Comparison of ENCODE assay signal across 12 cellular contexts in the genomic region with DNA sequence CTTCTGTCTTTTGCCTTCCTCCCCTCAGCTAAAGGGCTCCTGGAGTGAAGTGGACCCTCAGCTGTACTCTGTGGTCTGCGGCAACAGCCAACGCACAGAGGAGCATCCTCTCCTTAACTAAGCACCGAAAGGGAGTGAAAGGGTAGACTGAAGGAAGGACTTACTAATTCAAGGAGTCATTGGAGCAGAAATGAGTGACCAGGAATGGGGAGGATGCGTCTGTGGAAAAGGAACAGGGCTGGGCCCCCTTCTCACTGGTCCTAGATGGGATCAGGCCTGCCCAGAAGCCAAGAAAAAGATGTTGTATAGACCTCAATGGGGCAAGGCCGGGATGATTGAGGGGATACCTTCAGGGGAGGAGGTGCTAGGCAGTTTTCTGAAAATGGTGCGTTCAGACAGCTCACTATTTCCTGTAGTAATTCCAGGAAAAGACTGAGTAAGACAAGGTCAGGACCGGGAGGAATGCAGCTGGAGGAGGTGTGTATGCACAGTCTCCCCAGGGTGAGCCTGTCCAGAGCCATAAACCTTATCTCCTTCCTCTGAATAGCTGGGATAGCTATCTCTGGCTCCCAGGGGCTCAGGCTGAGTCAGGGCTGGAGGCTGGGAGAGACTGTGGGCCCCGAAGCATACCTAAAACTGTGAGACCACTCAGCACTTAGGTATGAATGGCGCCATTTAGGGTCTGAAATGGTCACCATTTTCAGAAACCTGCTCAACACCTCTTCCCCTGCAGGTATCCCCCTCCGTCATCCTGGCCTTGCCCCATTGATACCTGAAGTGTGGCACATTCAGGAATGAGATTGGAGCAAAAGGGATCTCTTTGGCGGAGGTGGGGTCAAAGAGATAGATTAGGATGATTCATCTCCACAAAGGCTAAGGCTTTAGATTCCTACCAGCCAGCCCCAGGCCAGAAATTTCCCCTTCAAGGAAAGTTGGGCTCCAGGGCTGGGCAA. TPM values are rescaled to one million over a fixed set of nuclear protein-coding genes. Genes with fewer than 3 reads are reported as not detected.
A peak's percentile ranks its signal among the peaks of the same experiment; 100 is the strongest.
DNase-seq lines count a peak whose midpoint lies in the region; ATAC-seq, FAIRE-seq and TF ChIP-seq lines count a peak whose summit lies in the region.
"Had no signal": no experiment of that assay in that cellular context is flagged by ENCODE, and none has a peak within 500 bp of the region (broad histone marks: within the 10 kb centered on the region; RNA-seq: fewer than 3 reads in every experiment).

No MANE protein-coding gene starts in this region.

- H3K4me1 Mint-ChIP-seq in CD8-positive, alpha-beta T cell (ENCODE audit: low read depth): no peaks in the 10 kb centered on the region
- H3K4me1 Mint-ChIP-seq: natural killer cell had no signal

- CTCF ChIA-PET in A549 (lab: Yijun Ruan, JAX): interaction anchor here (0.6 to 7.4 kb wide), 15 partner anchors 12 to 781 kb away, joined by 3 to 78 read pairs (median 11); a partner anchor contains a TSS
- CTCF ChIA-PET in CD8-positive, alpha-beta T cell (lab: Charles Lee): interaction anchor here (1.0 to 2.1 kb wide), 2 partner anchors 40 to 56 kb away, joined by 6 to 8 read pairs; no protein-coding TSS in a partner anchor

- H3K27ac ChIP-seq in A549: peak overlapping the region; percentile 96 to 97
- H3K27ac ChIP-seq in CD8-positive, alpha-beta T cell (ENCODE audit: low read depth, low read length): no peak overlapping the region

- peaks cover 85% of the 10 kb centered on the region for H3K4me1 ChIP-seq in A549
- H3K4me1 ChIP-seq in CD8-positive, alpha-beta T cell (ENCODE audit: insufficient read depth, low read length): no peaks in the 10 kb centered on the region

- no peaks in the 10 kb centered on the region for H3K36me3 ChIP-seq in CD8-positive, alpha-beta T cell (ENCODE audit: insufficient read depth, low read length)

- no peaks in the 10 kb centered on the region for H3K36me3 Mint-ChIP-seq in CD8-positive, alpha-beta T cell
- H3K36me3 Mint-ChIP-seq: natural killer cell had no signal

- TF ChIP-seq CTCF in A549 (IDR thresholded peaks at IDR 0.05) (no peak), astrocyte of the spinal cord (IDR thresholded peaks at IDR 0.05; ENCODE audit: low read depth, low read length) (no peak)
- no peak for TF ChIP-seq CTCF in CD8-positive, alpha-beta T cell (IDR thresholded peaks at IDR 0.05)

- H3K27ac Mint-ChIP-seq in CD8-positive, alpha-beta T cell: no peak overlapping the region
- H3K27ac Mint-ChIP-seq: effector memory CD8-positive, alpha-beta T cell; natural killer cell had no signal

- peak overlapping the region; percentile 84 for H3K4me2 ChIP-seq in A549

- DNase-seq in A549 (ENCODE audit: low read depth in 1 of 2, low spot score in 1 of 2) (peak; percentile 85 to 94), HPDE6-E6E7 (ENCODE audit: extremely low spot score) (peak; percentile 56), astrocyte of the spinal cord (ENCODE audit: low read depth, low spot score) (peak; percentile 81), left colon (peak in 1 of 2 donors; percentile 80), NCI-H146 (lab: John Stamatoyannopoulos, UW) (no peak)
- no peak for DNase-seq in CD8-positive, alpha-beta T cell
- DNase-seq: effector memory CD8-positive, alpha-beta T cell; natural killer cell; NK-92 treated with Interleukin-12 subunit alpha and Interleukin-12 subunit beta, amount 100 ng/mL, for 24 hours had no signal

- peaks cover 7% of the 10 kb centered on the region for H3K27me3 Mint-ChIP-seq in CD8-positive, alpha-beta T cell (ENCODE audit: low read depth)

- TF ChIP-seq POLR2A in A549 (IDR thresholded peaks at IDR 0.05; ENCODE audit: low read length): no peak

- H3K4me3 ChIP-seq in A549: peak overlapping the region; percentile 27; the same call in 2 of the 3 replicates
- H3K4me3 ChIP-seq in astrocyte of the spinal cord (ENCODE audit: low read depth, low read length): no peak overlapping the region
- no peak overlapping the region for H3K4me3 ChIP-seq in CD8-positive, alpha-beta T cell (ENCODE audit: low read depth, low read length)

- peak; percentile 56 for FAIRE-seq in A549 (lab: Jason Lieb, UNC)

- 14% methylated on average over 11 of the region's 11 CpGs for WGBS in A549 (ENCODE audit: missing lambda C conversion rate)

- POLR2A ChIA-PET in A549 (lab: Yijun Ruan, JAX): interaction anchor here (0.8 to 7.8 kb wide), 12 partner anchors 9 to 55 kb away, joined by 3 to 205 read pairs (median 12); a partner anchor contains a TSS
- POLR2A ChIA-PET in CD8-positive, alpha-beta T cell (lab: Charles Lee): interaction anchor here (0.7 kb wide), 1 partner anchor 15 kb away, joined by 3 read pairs; no protein-coding TSS in a partner anchor

- peak in 1 of 2 experiments; percentile 32; a peak in 2 of 5 replicates for TF ChIP-seq RAD21 in A549 (conservative IDR thresholded peaks at IDR 0.05 in 1 of 2, IDR thresholded peaks at IDR 0.05 in 1 of 2)

- no peaks in the 10 kb centered on the region for H3K27me3 ChIP-seq in CD8-positive, alpha-beta T cell (ENCODE audit: insufficient read depth, low read length)

- no peaks in the 10 kb centered on the region for H3K9me3 Mint-ChIP-seq in CD8-positive, alpha-beta T cell
- H3K9me3 Mint-ChIP-seq: effector memory CD8-positive, alpha-beta T cell; natural killer cell had no signal

- intact Hi-C loops in left colon (cut with DNase I, micrococcal nuclease): no loop called here
- intact Hi-C loops in CD8-positive, alpha-beta T cell (cut with DNase I, micrococcal nuclease): no loop called here

- H3K4me3 Mint-ChIP-seq in CD8-positive, alpha-beta T cell: no peak overlapping the region
- H3K4me3 Mint-ChIP-seq: effector memory CD8-positive, alpha-beta T cell; natural killer cell had no signal

- in situ Hi-C loops in astrocyte of the spinal cord (cut with HindIII; ENCODE audit: low sequenced_read_pairs): no loop called here

- peak; percentile 62 to 90; a peak in 4 of 5 replicates for TF ChIP-seq EP300 in A549 (IDR thresholded peaks at IDR 0.05)

- ATAC-seq in A549: peak; percentile 57 to 80
- ATAC-seq in left colon: peak; percentile 61
- ATAC-seq in CD8-positive, alpha-beta T cell: no peak
- no peak for ATAC-seq in HG03175 (IDR thresholded peaks at IDR 0.05; ENCODE audit: unreplicated experiment)
- no peak for ATAC-seq in GM18498 (IDR thresholded peaks at IDR 0.05; ENCODE audit: unreplicated experiment)
- ATAC-seq: effector memory CD8-positive, alpha-beta T cell; natural killer cell had no signal

- no peaks in the 10 kb centered on the region for H3K9me3 ChIP-seq in A549
- H3K9me3 ChIP-seq in CD8-positive, alpha-beta T cell (ENCODE audit: low read length): no peaks in the 10 kb centered on the region

TF ChIP-seq in A549, 52 proteins besides CTCF, POLR2A, EP300 and RAD21 (continues in another document):
- TF ChIP-seq NFE2L2 (conservative IDR thresholded peaks at IDR 0.05; ENCODE audit: low read length) (no peak), HOXB13 (CRISPR knock-in tag; IDR thresholded peaks at IDR 0.05; ENCODE audit: low read depth) (peak; percentile 37; the same call in 1 of the 2 replicates), GATA3 (IDR thresholded peaks at IDR 0.05; ENCODE audit: borderline replicate concordance) (peak; percentile 97), FOXS1 (CRISPR knock-in tag; IDR thresholded peaks at IDR 0.05) (peak; percentile 43; the same call in 1 of the 2 replicates), ZC3H11A (IDR thresholded peaks at IDR 0.05) (no peak), NR3C1 (IDR thresholded peaks at IDR 0.05) (no peak), RCOR1 (IDR thresholded peaks at IDR 0.05; ENCODE audit: low read depth, low read length) (no peak), JUN (IDR thresholded peaks at IDR 0.05) (peak; percentile 10 to 86; a peak in 4 of 5 replicates)
- TF ChIP-seq, protein P1, sequence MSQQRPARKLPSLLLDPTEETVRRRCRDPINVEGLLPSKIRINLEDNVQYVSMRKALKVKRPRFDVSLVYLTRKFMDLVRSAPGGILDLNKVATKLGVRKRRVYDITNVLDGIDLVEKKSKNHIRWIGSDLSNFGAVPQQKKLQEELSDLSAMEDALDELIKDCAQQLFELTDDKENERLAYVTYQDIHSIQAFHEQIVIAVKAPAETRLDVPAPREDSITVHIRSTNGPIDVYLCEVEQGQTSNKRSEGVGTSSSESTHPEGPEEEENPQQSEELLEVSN (IDR thresholded peaks at IDR 0.05; ENCODE audit: borderline replicate concordance, low read depth): no peak
- TF ChIP-seq, protein P2, sequence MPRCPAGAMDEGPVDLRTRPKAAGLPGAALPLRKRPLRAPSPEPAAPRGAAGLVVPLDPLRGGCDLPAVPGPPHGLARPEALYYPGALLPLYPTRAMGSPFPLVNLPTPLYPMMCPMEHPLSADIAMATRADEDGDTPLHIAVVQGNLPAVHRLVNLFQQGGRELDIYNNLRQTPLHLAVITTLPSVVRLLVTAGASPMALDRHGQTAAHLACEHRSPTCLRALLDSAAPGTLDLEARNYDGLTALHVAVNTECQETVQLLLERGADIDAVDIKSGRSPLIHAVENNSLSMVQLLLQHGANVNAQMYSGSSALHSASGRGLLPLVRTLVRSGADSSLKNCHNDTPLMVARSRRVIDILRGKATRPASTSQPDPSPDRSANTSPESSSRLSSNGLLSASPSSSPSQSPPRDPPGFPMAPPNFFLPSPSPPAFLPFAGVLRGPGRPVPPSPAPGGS (IDR thresholded peaks at IDR 0.05): no peak

RNA-seq across cellular contexts. Expression of a gene that starts 20.2 kb away (rescaled TPM):
- 1,385 and 2,250 TPM in 2 replicates for polyA plus RNA-seq in A549 (2011; rRNA removed)
- 2,547 and 2,774 TPM in 2 replicates for polyA plus RNA-seq in A549 (2012; cell fraction: cytosol; rRNA removed)
- polyA plus RNA-seq in A549 (2012; cell fraction: nucleus; rRNA removed): 3,370 and 4,681 TPM in 2 replicates
- polyA plus RNA-seq in A549 (2017; fragmentation: RNase III; extraction: RNeasy Plus Mini Kit Qiagen cat#74134 plus additional on column Dnase treatment): 3,173 to 3,781 TPM (median 3,633 TPM) in 3 replicates
- 2,077 and 2,477 TPM in 2 replicates for polyA minus RNA-seq in A549 (2011; rRNA and poly(A)+ RNA removed)
- 1,000 to 10,000 TPM; 4,047 to 4,291 TPM for total RNA-seq in left colon
- under 1 TPM; 0.42 to 0.57 TPM for total RNA-seq in CD8-positive, alpha-beta T cell
- total RNA-seq: activated CD8-positive, alpha-beta memory T cell treated with anti-CD3 and anti-CD28 coated beads for 36 hours had no signal

RNA-seq across cellular contexts. Expression of a gene that starts 23.9 kb away (rescaled TPM):
- polyA plus RNA-seq in A549 (2011; rRNA removed): 2,476 and 2,635 TPM in 2 replicates
- polyA plus RNA-seq in A549 (2012; cell fraction: cytosol; rRNA removed): 2,127 and 2,527 TPM in 2 replicates
- polyA plus RNA-seq in A549 (2012; cell fraction: nucleus; rRNA removed): 3,075 and 3,600 TPM in 2 replicates
- 2,534 to 2,941 TPM (median 2,752 TPM) in 3 replicates for polyA plus RNA-seq in A549 (2017; fragmentation: RNase III; extraction: RNeasy Plus Mini Kit Qiagen cat#74134 plus additional on column Dnase treatment)
- polyA minus RNA-seq in A549 (2011; rRNA and poly(A)+ RNA removed): 2,971 and 3,475 TPM in 2 replicates
- total RNA-seq in left colon: 100 to 1,000 TPM; 815 to 912 TPM
- 1 to 10 TPM; 3.5 to 4.2 TPM for total RNA-seq in CD8-positive, alpha-beta T cell

Comparison
In these comparisons a context has a peak if more than half of its experiments do, and no peak if none do; other contexts are left out.
1. ATAC-seq: peak in A549 (2 of 2) and left colon (single experiment); none in CD8-positive, alpha-beta T cell (single experiment), HG03175 (single experiment) and GM18498 (single experiment).
2. DNase-seq: peak in A549 (2 of 2), HPDE6-E6E7 (single experiment) and astrocyte of the spinal cord (single experiment); none in CD8-positive, alpha-beta T cell (0 of 7) and NCI-H146 (single experiment).
3. RNA of a gene that starts 20.2 kb away (total RNA-seq): 4,047 to 4,291 TPM in left colon; 0.42 to 0.57 TPM in CD8-positive, alpha-beta T cell; every median in the first group is over 1,000 times any median in the second.
4. RNA of a gene that starts 23.9 kb away (total RNA-seq): 815 to 912 TPM in left colon; 3.5 to 4.2 TPM in CD8-positive, alpha-beta T cell; every median in the first group is over 100 times any median in the second.